ENCODE assay signal across 1 cellular context in genomic region chr1:100164226-100164625, GRCh38.
TF ChIP-seq lines count a peak whose summit lies in the region.

No MANE protein-coding gene starts in this region.

TF ChIP-seq in WTC11, 78 proteins besides CTCF, POLR2A, EP300 and RAD21 (continued from another document):
- no peak for TF ChIP-seq CDX4 (CRISPR knock-in tag; IDR thresholded peaks at IDR 0.05; ENCODE audit: borderline replicate concordance)
- no peak for TF ChIP-seq FOXK1 (CRISPR knock-in tag; IDR thresholded peaks at IDR 0.05)
- no peak for TF ChIP-seq NFE2L1 (CRISPR knock-in tag; IDR thresholded peaks at IDR 0.05)
- TF ChIP-seq, protein P1, sequence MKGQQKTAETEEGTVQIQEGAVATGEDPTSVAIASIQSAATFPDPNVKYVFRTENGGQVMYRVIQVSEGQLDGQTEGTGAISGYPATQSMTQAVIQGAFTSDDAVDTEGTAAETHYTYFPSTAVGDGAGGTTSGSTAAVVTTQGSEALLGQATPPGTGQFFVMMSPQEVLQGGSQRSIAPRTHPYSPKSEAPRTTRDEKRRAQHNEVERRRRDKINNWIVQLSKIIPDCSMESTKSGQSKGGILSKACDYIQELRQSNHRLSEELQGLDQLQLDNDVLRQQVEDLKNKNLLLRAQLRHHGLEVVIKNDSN (CRISPR knock-in tag; IDR thresholded peaks at IDR 0.05): no peak
- no peak for TF ChIP-seq ZNF396 (CRISPR knock-in tag; IDR thresholded peaks at IDR 0.05; ENCODE audit: borderline replicate concordance)
- TF ChIP-seq ERG (CRISPR knock-in tag; IDR thresholded peaks at IDR 0.05): no peak
- TF ChIP-seq AFF4 (CRISPR knock-in tag; IDR thresholded peaks at IDR 0.05; ENCODE audit: borderline replicate concordance): no peak
TF ChIP-seq in WTC11: peak in this region for 0.
